ENCODE assay signal across 8 cellular contexts in the genomic region with DNA sequence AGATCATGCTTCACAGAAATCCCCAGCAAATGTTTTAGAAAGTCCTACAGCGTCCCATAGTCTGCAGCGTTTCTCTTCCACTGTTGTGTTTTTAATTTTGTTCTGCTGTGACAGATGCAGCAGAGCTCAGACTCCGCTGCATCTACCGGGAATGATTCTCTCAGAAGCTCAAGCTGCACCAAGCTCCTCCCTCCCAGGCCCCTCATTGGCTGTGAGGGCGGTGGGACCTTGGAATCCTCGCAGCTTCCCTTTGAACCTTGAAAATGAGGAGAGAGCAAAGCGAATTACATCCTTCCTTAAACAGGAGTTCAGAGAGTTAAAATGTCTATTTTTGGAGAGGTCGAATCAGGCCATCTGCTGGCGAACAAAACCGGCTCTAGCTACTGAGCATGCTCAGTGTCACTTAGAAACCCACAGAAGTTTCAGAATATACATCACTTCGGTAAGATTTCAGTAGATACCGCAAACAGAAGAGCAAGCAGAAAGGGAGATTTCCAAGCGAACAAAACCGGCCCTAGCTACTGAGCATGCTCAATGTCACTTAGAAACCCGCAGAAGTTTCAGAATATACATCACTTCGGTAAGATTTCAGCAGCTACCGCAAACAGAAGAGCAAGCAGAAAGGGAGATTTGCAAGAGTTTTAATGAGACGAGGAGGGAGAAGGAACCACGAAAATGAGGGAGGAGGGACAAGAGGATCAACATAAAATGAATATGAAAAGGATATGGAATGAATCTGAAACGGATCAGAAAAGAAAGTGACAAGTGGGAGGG. TPM values are rescaled to one million over a fixed set of nuclear protein-coding genes. Genes with fewer than 3 reads are reported as not detected.
DNase-seq lines count a peak whose midpoint lies in the region; ATAC-seq and TF ChIP-seq lines count a peak whose summit lies in the region.

A gene (minus strand): TSS at position 144 of the 774 bp plus-strand sequence. CDS start 188 bp downstream, outside the sequence.

- no peak for TF ChIP-seq EP300 in stomach (IDR thresholded peaks at IDR 0.05)

- DNase-seq in DMS53 (lab: John Stamatoyannopoulos, UW), result peak; percentile 90
- peak; percentile 55 for DNase-seq in HuH-7 (ENCODE audit: low spot score)
- DNase-seq in RKO (ENCODE audit: low spot score), result peak; percentile 77
- DNase-seq in activated T-helper 1 cell treated with anti-CD3 and anti-CD28 coated beads, Interleukin-12 subunit alpha, Interleukin-12 subunit beta, Interleukin-2, Interleukin-4 antibody, amounts not matched to agents 30 ng/mL and 10 ng/mL and 1 ng/mL, durations not matched to agents 14 hours and 24 hours and 36 hours (ENCODE audit: low spot score), result peak; percentile 78
- DNase-seq in fibroblast of the aortic adventitia (ENCODE audit: low read depth), result peak; percentile 80
- peak; percentile 80 for DNase-seq in natural killer cell treated with Interleukin-12 subunit alpha and Interleukin-12 subunit beta and Interleukin-15 and Interleukin-18, amount 100 ng/mL, for 72 hours (ENCODE audit: low spot score)
- DNase-seq in stomach, result peak; percentile 31

- H3K4me1 ChIP-seq in stomach, result peaks cover 0 to 22% (median 11%) of the 10 kb centered on the region in 4 donors

- WGBS in stomach, 5 donors, result 0 to 2% (median 1%) methylated on average over 20 of the region's 20 CpGs

- H3K36me3 ChIP-seq in stomach, result no peaks in the 10 kb centered on the region

- no peaks in the 10 kb centered on the region for H3K9me3 ChIP-seq in stomach

- TF ChIP-seq POLR2A in stomach (IDR thresholded peaks at IDR 0.05), result no peak

- TF ChIP-seq CTCF in fibroblast of the aortic adventitia (IDR thresholded peaks at IDR 0.05; ENCODE audit: insufficient read depth, low read length) (no peak), stomach (IDR thresholded peaks at IDR 0.05) (peak in 1 of 7 experiments; percentile 19)

- peak; percentile 71 for ATAC-seq in GM21528 (IDR thresholded peaks at IDR 0.05; ENCODE audit: low FRiP score, unreplicated experiment)
- ATAC-seq in natural killer cell treated with Interleukin-12 subunit alpha and Interleukin-12 subunit beta and Interleukin-15 and Interleukin-18, amount 100 ng/mL, for 72 hours, result peak; percentile 92 to 95

- H3K27ac ChIP-seq in stomach, result peak within 1 kb of the TSS in 4 of 5 donors; percentile 71 to 85 (median 72)

- peaks cover 38% of the 10 kb centered on the region for H3K4me1 Mint-ChIP-seq in activated T-helper 1 cell treated with anti-CD3 and anti-CD28 coated beads, Interleukin-12 subunit alpha, Interleukin-12 subunit beta, Interleukin-2, Interleukin-4 antibody, amounts not matched to agents 30 ng/mL and 10 ng/mL and 1 ng/mL, durations not matched to agents 14 hours and 24 hours and 36 hours (ENCODE audit: low read depth)
- H3K4me1 Mint-ChIP-seq in natural killer cell treated with Interleukin-12 subunit alpha and Interleukin-12 subunit beta and Interleukin-15 and Interleukin-18, amount 100 ng/mL, for 72 hours (ENCODE audit: low read depth in 2 of 2), result peaks cover 24 to 25% of the 10 kb centered on the region in 2 donors

- peaks cover 3% of the 10 kb centered on the region for H3K36me3 Mint-ChIP-seq in activated T-helper 1 cell treated with anti-CD3 and anti-CD28 coated beads, Interleukin-12 subunit alpha, Interleukin-12 subunit beta, Interleukin-2, Interleukin-4 antibody, amounts not matched to agents 30 ng/mL and 10 ng/mL and 1 ng/mL, durations not matched to agents 14 hours and 24 hours and 36 hours (ENCODE audit: low read depth)
- no peaks in the 10 kb centered on the region for H3K36me3 Mint-ChIP-seq in natural killer cell treated with Interleukin-12 subunit alpha and Interleukin-12 subunit beta and Interleukin-15 and Interleukin-18, amount 100 ng/mL, for 72 hours

- H3K27me3 Mint-ChIP-seq in activated T-helper 1 cell treated with anti-CD3 and anti-CD28 coated beads, Interleukin-12 subunit alpha, Interleukin-12 subunit beta, Interleukin-2, Interleukin-4 antibody, amounts not matched to agents 30 ng/mL and 10 ng/mL and 1 ng/mL, durations not matched to agents 14 hours and 24 hours and 36 hours (ENCODE audit: insufficient read depth), result no peaks in the 10 kb centered on the region
- peaks cover 0 to 2% of the 10 kb centered on the region in 2 donors for H3K27me3 Mint-ChIP-seq in natural killer cell treated with Interleukin-12 subunit alpha and Interleukin-12 subunit beta and Interleukin-15 and Interleukin-18, amount 100 ng/mL, for 72 hours

- no peak within 1 kb of the TSS for H3K27ac Mint-ChIP-seq in activated T-helper 1 cell treated with anti-CD3 and anti-CD28 coated beads, Interleukin-12 subunit alpha, Interleukin-12 subunit beta, Interleukin-2, Interleukin-4 antibody, amounts not matched to agents 30 ng/mL and 10 ng/mL and 1 ng/mL, durations not matched to agents 14 hours and 24 hours and 36 hours
- H3K27ac Mint-ChIP-seq in natural killer cell treated with Interleukin-12 subunit alpha and Interleukin-12 subunit beta and Interleukin-15 and Interleukin-18, amount 100 ng/mL, for 72 hours, result no peak within 1 kb of the TSS

- H3K9me3 Mint-ChIP-seq in activated T-helper 1 cell treated with anti-CD3 and anti-CD28 coated beads, Interleukin-12 subunit alpha, Interleukin-12 subunit beta, Interleukin-2, Interleukin-4 antibody, amounts not matched to agents 30 ng/mL and 10 ng/mL and 1 ng/mL, durations not matched to agents 14 hours and 24 hours and 36 hours, result no peaks in the 10 kb centered on the region
- no peaks in the 10 kb centered on the region for H3K9me3 Mint-ChIP-seq in natural killer cell treated with Interleukin-12 subunit alpha and Interleukin-12 subunit beta and Interleukin-15 and Interleukin-18, amount 100 ng/mL, for 72 hours

- no peak within 1 kb of the TSS for H3K4me3 Mint-ChIP-seq in activated T-helper 1 cell treated with anti-CD3 and anti-CD28 coated beads, Interleukin-12 subunit alpha, Interleukin-12 subunit beta, Interleukin-2, Interleukin-4 antibody, amounts not matched to agents 30 ng/mL and 10 ng/mL and 1 ng/mL, durations not matched to agents 14 hours and 24 hours and 36 hours
- no peak within 1 kb of the TSS for H3K4me3 Mint-ChIP-seq in natural killer cell treated with Interleukin-12 subunit alpha and Interleukin-12 subunit beta and Interleukin-15 and Interleukin-18, amount 100 ng/mL, for 72 hours

- H3K27me3 ChIP-seq in stomach, result no peaks in the 10 kb centered on the region

- peak within 1 kb of the TSS; percentile 61 for H3K4me3 ChIP-seq in fibroblast of the aortic adventitia (ENCODE audit: low read depth, low read length)
- H3K4me3 ChIP-seq in stomach, result peak within 1 kb of the TSS; percentile 44 to 52 (median 50)

- intact Hi-C loops in activated T-helper 1 cell treated with anti-CD3 and anti-CD28 coated beads, Interleukin-12 subunit alpha, Interleukin-12 subunit beta, Interleukin-2, Interleukin-4 antibody, amounts not matched to agents 30 ng/mL and 10 ng/mL and 1 ng/mL, durations not matched to agents 14 hours and 24 hours and 36 hours (cut with micrococcal nuclease), result loop anchor here (1.0 to 10.0 kb wide), 12 partner anchors 10 to 1305 kb away; a partner anchor contains a TSS
- intact Hi-C loops in stomach (cut with DNase I; ENCODE audit: low total_unique reads), result no loop called here

RNA-seq across cellular contexts. Expression of the gene that starts here (rescaled TPM):
- total RNA-seq in activated T-helper 1 cell treated with anti-CD3 and anti-CD28 coated beads, Interleukin-12 subunit alpha, Interleukin-12 subunit beta, Interleukin-2, Interleukin-4 antibody, amounts not matched to agents 30 ng/mL and 10 ng/mL and 1 ng/mL, durations not matched to agents 14 hours and 24 hours and 36 hours, result 7.8 and 8.0 TPM in 2 replicates
- total RNA-seq in fibroblast of the aortic adventitia (ENCODE audit: low replicate concordance) (under 0.01 and 0.25 TPM in 2 replicates), stomach (1 to 10 TPM in 2 of 5 donors, under 1 TPM in 2, not detected in 1; 0.58 to 4.9 (median 0.99) TPM)
- 1 to 10 TPM in 1 of 2 donors, under 1 TPM in 1; 0.45 to 3.1 TPM for total RNA-seq in natural killer cell treated with Interleukin-12 subunit alpha and Interleukin-12 subunit beta and Interleukin-15 and Interleukin-18, amount 100 ng/mL, for 72 hours
- polyA plus RNA-seq in stomach, result under 1 TPM in 2 of 3 donors, not detected in 1; 0.06 to 0.10 TPM

Comparison
In these comparisons a context has a peak if more than half of its experiments do, and no peak if none do; other contexts are left out.
1. Peak in every context shown above with its lines: DNase-seq, ATAC-seq, H3K4me3 ChIP-seq and H3K27ac ChIP-seq.
2. Peak in DNase-seq and H3K4me3 ChIP-seq in fibroblast of the aortic adventitia; RNA of the gene not detected or under 1 TPM.
3. DNase-seq: peak in every context shown above with its lines; median percentile 90 in DMS53; 80 in fibroblast of the aortic adventitia; 80 in natural killer cell treated with Interleukin-12 subunit alpha and Interleukin-12 subunit beta and Interleukin-15 and Interleukin-18, amount 100 ng/mL, for 72 hours; 78 in activated T-helper 1 cell treated with anti-CD3 and anti-CD28 coated beads, Interleukin-12 subunit alpha, Interleukin-12 subunit beta, Interleukin-2, Interleukin-4 antibody, amounts not matched to agents 30 ng/mL and 10 ng/mL and 1 ng/mL, durations not matched to agents 14 hours and 24 hours and 36 hours; 77 in RKO; 55 in HuH-7; 31 in stomach.